ENCODE assay signal across 10 cellular contexts in genomic region chr3:141399979-141400971, GRCh38. TPM values are rescaled to one million over a fixed set of nuclear protein-coding genes. Genes with fewer than 3 reads are reported as not detected.
DNase-seq lines count a peak whose midpoint lies in the region; ATAC-seq, FAIRE-seq and TF ChIP-seq lines count a peak whose summit lies in the region.
"Had no signal": no experiment of that assay in that cellular context is flagged by ENCODE, and none has a peak within 500 bp of the region (broad histone marks: within the 10 kb centered on the region; RNA-seq: fewer than 3 reads in every experiment).

No MANE protein-coding gene starts in this region.

- peak overlapping the region; percentile 61 for H3K27ac ChIP-seq in skeletal muscle tissue (ENCODE audit: low read depth, low read length)

- no peak for DNase-seq in GM12891 (ENCODE audit: insufficient read length, low spot score)
- peak; percentile 95 for DNase-seq in NCI-H82 (lab: John Stamatoyannopoulos, UW)
- peak; percentile 51 for DNase-seq in fibroblast of pulmonary artery (ENCODE audit: low read depth)
- DNase-seq in HEK293T (ENCODE audit: extremely low spot score): no peak
- no peak for DNase-seq in GM13977 (ENCODE audit: low spot score)
- DNase-seq: cortex of kidney, KG1 had no signal

- ATAC-seq in HG03571 (IDR thresholded peaks at IDR 0.05; ENCODE audit: unreplicated experiment): no peak
- ATAC-seq in HG03565 (IDR thresholded peaks at IDR 0.05; ENCODE audit: unreplicated experiment): no peak

- no peak for TF ChIP-seq POLR2A in GM12891 (IDR thresholded peaks at IDR 0.05; ENCODE audit: low read depth, low read length)

- peak overlapping the region in 1 of 3 donors; percentile 5 for H3K9ac ChIP-seq in skeletal muscle tissue (ENCODE audit: low read depth in 1 of 3, low read length in 3 of 3)

- in situ Hi-C loops in GM13977 (cut with MboI; ENCODE audit: low pct_unique_long_range_greater_than_20kb, low sequenced_read_pairs, unreplicated experiment): no loop called here

- H3K9me3 ChIP-seq in skeletal muscle tissue (ENCODE audit: control insufficient read depth in 3 of 3, low read length in 3 of 3): no peaks in the 10 kb centered on the region

- peaks cover 9 to 18% (median 13%) of the 10 kb centered on the region in 3 donors for H3K36me3 ChIP-seq in skeletal muscle tissue (ENCODE audit: control insufficient read depth in 3 of 3, insufficient read depth in 3 of 3, low read length in 3 of 3)

- no peak overlapping the region for H3K4me3 ChIP-seq in fibroblast of pulmonary artery (replicated peaks; ENCODE audit: low read depth, low read length)
- no peak overlapping the region for H3K4me3 ChIP-seq in skeletal muscle tissue (ENCODE audit: low read length in 3 of 3)

- TF ChIP-seq CTCF in fibroblast of pulmonary artery (IDR thresholded peaks at IDR 0.05; ENCODE audit: low read length, missing control alignments) (no peak), GM13977 (IDR thresholded peaks at IDR 0.05; ENCODE audit: extremely low read depth, insufficient read depth, missing control alignments) (no peak)

- CTCF ChIA-PET in HEK293T (lab: Yijun Ruan, JAX): no interaction called here

- POLR2A ChIA-PET in HEK293T (lab: Yijun Ruan, JAX): interaction anchor here (0.7 to 1.5 kb wide), 3 partner anchors 31 to 38 kb away, joined by 3 read pairs; partner anchors contain the start of gene ZBTB38

- H3K27me3 ChIP-seq in skeletal muscle tissue (ENCODE audit: control insufficient read depth in 3 of 3, insufficient read depth in 3 of 3, low read length in 3 of 3): no peaks in the 10 kb centered on the region

- H3K4me1 ChIP-seq in skeletal muscle tissue (ENCODE audit: control insufficient read depth in 3 of 3, insufficient read depth in 3 of 3, low read length in 3 of 3): peaks cover 15 to 21% (median 16%) of the 10 kb centered on the region in 3 donors

- FAIRE-seq in GM12891 (lab: Jason Lieb, UNC): peak; percentile 5

TF ChIP-seq in GM12891, 5 proteins besides CTCF, POLR2A, EP300 and RAD21:
- TF ChIP-seq POU2F2 (IDR thresholded peaks at IDR 0.05; ENCODE audit: low read depth, low read length) (no peak), POLR2AphosphoS5 (IDR thresholded peaks at IDR 0.05; ENCODE audit: low read depth, low read length) (no peak), TAF1 (IDR thresholded peaks at IDR 0.05; ENCODE audit: low read depth, low read length) (no peak), SPI1 (IDR thresholded peaks at IDR 0.05; ENCODE audit: low read depth, low read length) (no peak), PAX5 (IDR thresholded peaks at IDR 0.05; ENCODE audit: insufficient read depth, low read length, severe bottlenecking) (no peak)
TF ChIP-seq in GM12891: peak in this region for 0.

TF ChIP-seq in HEK293T, 16 proteins besides CTCF, POLR2A, EP300 and RAD21:
- TF ChIP-seq CTBP1 (IDR thresholded peaks at IDR 0.05; ENCODE audit: borderline replicate concordance) (no peak), HDGF (IDR thresholded peaks at IDR 0.05; ENCODE audit: borderline replicate concordance) (no peak), SP1 (IDR thresholded peaks at IDR 0.05) (no peak), ZNF384 (IDR thresholded peaks at IDR 0.05) (no peak), FOXA1 (IDR thresholded peaks at IDR 0.05) (no peak), PKNOX1 (IDR thresholded peaks at IDR 0.05) (no peak), L3MBTL2 (conservative IDR thresholded peaks at IDR 0.05) (no peak), BHLHE40 (IDR thresholded peaks at IDR 0.05; ENCODE audit: borderline replicate concordance) (no peak), SUZ12 (IDR thresholded peaks at IDR 0.05) (no peak)

RNA-seq across cellular contexts. Expression of gene ZBTB38, which starts 32.0 kb away (rescaled TPM):
- polyA plus RNA-seq in GM12891 (2012; ENCODE audit: low read depth, missing spikeins): 10.7 TPM
- total RNA-seq in skeletal muscle tissue: 29.7 TPM

Comparison
In these comparisons a context has a peak if more than half of its experiments do, and no peak if none do; other contexts are left out.
1. DNase-seq: peak in NCI-H82 (single experiment) and fibroblast of pulmonary artery (single experiment); none in GM12891 (single experiment), HEK293T (single experiment) and GM13977 (single experiment).